25 cellular contexts compared by ENCODE assay signal in genomic region chr12:133107121-133107520, GRCh38.
"Had no signal": no experiment of that assay in that cellular context is flagged by ENCODE, and none has a peak within 500 bp of the region (broad histone marks: within the 10 kb centered on the region; RNA-seq: fewer than 3 reads in every experiment).

No MANE protein-coding gene starts in this region.

- H3K36me3 ChIP-seq: MG63 had no signal

- H3K27ac ChIP-seq: KMS-11 had no signal

- H3K4me3 Mint-ChIP-seq: activated B cell treated with CpG ODN at 0.5 μM for 24 hours; activated CD4-positive, alpha-beta memory T cell treated with anti-CD3 and anti-CD28 coated beads for 36 hours; activated CD4-positive, alpha-beta T cell treated with anti-CD3 and anti-CD28 coated beads, Interleukin-2, amount 10 ng/mL, durations not matched to agents 7 days and 5 days; activated naive CD8-positive, alpha-beta T cell treated with anti-CD3 and anti-CD28 coated beads, Interleukin-2, amount 50 U/mL, for 24 hours; activated T-cell treated with anti-CD3 and anti-CD28 coated beads, Interleukin-2, amount 50 U/mL, for 4 hours; brain had no signal

- H3K27ac Mint-ChIP-seq: activated B cell treated with CpG ODN at 0.5 μM for 24 hours; activated CD4-positive, alpha-beta memory T cell treated with anti-CD3 and anti-CD28 coated beads for 36 hours; activated CD4-positive, alpha-beta T cell treated with anti-CD3 and anti-CD28 coated beads, Interleukin-2, amount 10 ng/mL, durations not matched to agents 7 days and 5 days; activated naive CD4-positive, alpha-beta T cell treated with anti-CD3 and anti-CD28 coated beads, Interleukin-2, amount 50 U/mL, for 72 hours; activated naive CD8-positive, alpha-beta T cell treated with anti-CD3 and anti-CD28 coated beads, Interleukin-2, amount 50 U/mL, for 24 hours; brain had no signal

- H3K4me1 Mint-ChIP-seq: activated B cell treated with CpG ODN at 0.5 μM for 24 hours; activated CD4-positive, alpha-beta T cell treated with anti-CD3 and anti-CD28 coated beads, Interleukin-2, amount 10 ng/mL, durations not matched to agents 7 days and 5 days; brain had no signal

- H3K4me3 ChIP-seq: MG63 had no signal

- H3K4me2 ChIP-seq: KMS-11 had no signal

- H3K27me3 ChIP-seq: MG63 had no signal

- H3K27me3 Mint-ChIP-seq: activated B cell treated with CpG ODN at 0.5 μM for 24 hours; activated CD4-positive, alpha-beta memory T cell treated with anti-CD3 and anti-CD28 coated beads for 36 hours; activated CD4-positive, alpha-beta T cell treated with anti-CD3 and anti-CD28 coated beads, Interleukin-2, amount 10 ng/mL, durations not matched to agents 7 days and 5 days; activated naive CD8-positive, alpha-beta T cell treated with anti-CD3 and anti-CD28 coated beads, Interleukin-2, amount 50 U/mL, for 24 hours; brain had no signal

- DNase-seq: activated B cell treated with CpG ODN at 0.5 μM for 24 hours; activated CD4-positive, alpha-beta memory T cell treated with anti-CD3 and anti-CD28 coated beads for 36 hours; activated CD4-positive, alpha-beta T cell treated with anti-CD3 and anti-CD28 coated beads for 1 hour; activated CD4-positive, alpha-beta T cell treated with anti-CD3 and anti-CD28 coated beads, Interleukin-2, amount 10 ng/mL, durations not matched to agents 7 days and 5 days; activated CD8-positive, alpha-beta memory T cell treated with anti-CD3 and anti-CD28 coated beads for 24 hours; activated effector memory CD4-positive, alpha-beta T cell treated with anti-CD3 and anti-CD28 coated beads, Interleukin-2, amount 50 U/mL, for 16 hours; activated naive CD4-positive, alpha-beta T cell treated with Interleukin-2 at 50 U/mL for 16 hours; activated naive CD8-positive, alpha-beta T cell treated with anti-CD3 and anti-CD28 coated beads, Interleukin-2, amount 50 U/mL, for 24 hours; activated T-cell treated with anti-CD3 and anti-CD28 coated beads, Interleukin-2, amount 50 U/mL, for 4 hours; amygdala; MG63; NCI-H1092 treated with DMSO at 0.1 percent for 48 hours; NCI-H1417 treated with DMSO at 0.1 percent for 48 hours; NCI-H1694; NCI-H2029; NCI-H345; NCI-H510A; NCI-H526 treated with DMSO at 0.1 percent for 48 hours; NCI-H82; SIG-M5; T-helper 2 cell; T1000 had no signal

- ATAC-seq: activated naive CD4-positive, alpha-beta T cell treated with anti-CD3 and anti-CD28 coated beads, Interleukin-2, amount 50 U/mL, for 72 hours; activated naive CD8-positive, alpha-beta T cell treated with anti-CD3 and anti-CD28 coated beads, Interleukin-2, amount 50 U/mL, for 24 hours; activated T-cell treated with anti-CD3 and anti-CD28 coated beads, Interleukin-2, amount 50 U/mL, for 4 hours had no signal

- H3K9ac ChIP-seq: KMS-11 had no signal
